19 cellular contexts compared by ENCODE assay signal in the genomic region with DNA sequence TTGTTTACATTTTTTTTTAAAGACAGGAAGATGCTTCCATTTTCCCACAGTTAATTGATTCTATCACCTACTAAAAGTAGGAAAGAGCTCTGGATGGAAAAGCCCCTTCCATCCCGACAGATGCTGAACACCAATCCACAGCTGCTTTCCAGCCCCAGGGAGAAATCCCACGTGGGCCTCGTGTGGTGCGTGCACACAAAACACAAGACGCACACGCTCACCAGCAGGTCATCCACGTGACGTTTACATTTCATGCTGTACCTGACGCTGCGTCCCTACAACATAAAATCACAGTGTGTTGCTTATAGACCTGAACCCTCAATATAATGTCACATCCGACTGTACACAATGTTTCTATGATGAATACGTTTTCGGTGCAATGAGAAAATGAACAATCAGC. TPM values are rescaled to one million over a fixed set of nuclear protein-coding genes. Genes with fewer than 3 reads are reported as not detected.
DNase-seq lines count a peak whose midpoint lies in the region; ATAC-seq, FAIRE-seq and TF ChIP-seq lines count a peak whose summit lies in the region.
"Had no signal": no experiment of that assay in that cellular context is flagged by ENCODE, and none has a peak within 500 bp of the region (broad histone marks: within the 10 kb centered on the region; RNA-seq: fewer than 3 reads in every experiment).

No MANE protein-coding gene starts in this region.

- TF ChIP-seq CTCF in right atrium auricular region (IDR thresholded peaks at IDR 0.05) (no peak), astrocyte (IDR thresholded peaks at IDR 0.05; ENCODE audit: insufficient read depth, low read depth, low read length) (no peak), neural progenitor cell (IDR thresholded peaks at IDR 0.05) (no peak), mesothelial cell of epicardium (IDR thresholded peaks at IDR 0.05; ENCODE audit: unreplicated experiment) (no peak)

- no peaks in the 10 kb centered on the region for H3K9me3 ChIP-seq in right atrium auricular region
- no peaks in the 10 kb centered on the region for H3K9me3 ChIP-seq in astrocyte (ENCODE audit: insufficient read depth, low read depth, low read length)
- no peaks in the 10 kb centered on the region for H3K9me3 ChIP-seq in neural progenitor cell (ENCODE audit: low read depth)
- no peaks in the 10 kb centered on the region for H3K9me3 ChIP-seq in aorta (ENCODE audit: control insufficient read depth, low read length)
- H3K9me3 ChIP-seq: Peyer's patch had no signal

- H3K9me3 Mint-ChIP-seq in astrocyte (ENCODE audit: unreplicated experiment) = peaks cover 3% of the 10 kb centered on the region
- H3K9me3 Mint-ChIP-seq in neural progenitor cell = peaks cover 5% of the 10 kb centered on the region
- H3K9me3 Mint-ChIP-seq in mesothelial cell of epicardium = no peaks in the 10 kb centered on the region
- H3K9me3 Mint-ChIP-seq: CD8-positive, alpha-beta T cell had no signal

- no peak for FAIRE-seq in astrocyte (lab: Jason Lieb, UNC)
- FAIRE-seq: D721Med had no signal

- no peak for ATAC-seq in left ventricle myocardium superior
- ATAC-seq in aorta (ENCODE audit: low FRiP score) = no peak
- no peak for ATAC-seq in GM21515 (IDR thresholded peaks at IDR 0.05; ENCODE audit: unreplicated experiment)
- ATAC-seq: CD8-positive, alpha-beta T cell had no signal

- H3K4me1 Mint-ChIP-seq in astrocyte (ENCODE audit: low read depth, unreplicated experiment) = peaks cover 6% of the 10 kb centered on the region
- peaks cover 10% of the 10 kb centered on the region for H3K4me1 Mint-ChIP-seq in neural progenitor cell
- peaks cover 17% of the 10 kb centered on the region for H3K4me1 Mint-ChIP-seq in mesothelial cell of epicardium

- WGBS in aorta, 2 donors = 77 to 80% methylated on average over 13 of the region's 13 CpGs

- H3K79me2 ChIP-seq in astrocyte (ENCODE audit: insufficient read depth, low read length) (no peaks in the 10 kb centered on the region), neural progenitor cell (ENCODE audit: low read depth) (no peaks in the 10 kb centered on the region)

- H3F3A ChIP-seq in neural progenitor cell (ENCODE audit: low read depth) = no peaks in the 10 kb centered on the region

- H3K27ac Mint-ChIP-seq in astrocyte (ENCODE audit: unreplicated experiment) (peak overlapping the region; percentile 34), neural progenitor cell (no peak overlapping the region), mesothelial cell of epicardium (no peak overlapping the region)
- H3K27ac Mint-ChIP-seq: CD8-positive, alpha-beta T cell had no signal

- H3K4me3 Mint-ChIP-seq in astrocyte (ENCODE audit: unreplicated experiment) (no peak overlapping the region), neural progenitor cell (no peak overlapping the region), mesothelial cell of epicardium (no peak overlapping the region)
- H3K4me3 Mint-ChIP-seq: CD8-positive, alpha-beta T cell had no signal

- H3K4me3 ChIP-seq in right atrium auricular region = no peak overlapping the region
- no peak overlapping the region for H3K4me3 ChIP-seq in astrocyte (ENCODE audit: insufficient read depth, low read depth, low read length)
- H3K4me3 ChIP-seq in neural progenitor cell = no peak overlapping the region
- H3K4me3 ChIP-seq in aorta (ENCODE audit: low read length in 2 of 2) = no peak overlapping the region
- H3K4me3 ChIP-seq: BLaER1, Peyer's patch had no signal

- H3K4me2 ChIP-seq in astrocyte (ENCODE audit: low read length) (no peak overlapping the region), neural progenitor cell (no peak overlapping the region)
- H3K4me2 ChIP-seq: BLaER1 had no signal

- H3K27me3 ChIP-seq in right atrium auricular region (no peaks in the 10 kb centered on the region), astrocyte (ENCODE audit: insufficient read depth, low read length) (no peaks in the 10 kb centered on the region), neural progenitor cell (no peaks in the 10 kb centered on the region), aorta (ENCODE audit: control insufficient read depth in 1 of 2, insufficient read depth in 2 of 2, low read length in 1 of 2) (no peaks in the 10 kb centered on the region)
- H3K27me3 ChIP-seq: BLaER1, Peyer's patch had no signal

- H3K27ac ChIP-seq in right atrium auricular region (no peak overlapping the region), astrocyte (ENCODE audit: low read depth, low read length) (no peak overlapping the region), neural progenitor cell (no peak overlapping the region), aorta (ENCODE audit: low read depth in 1 of 2, low read length in 2 of 2) (no peak overlapping the region)
- H3K27ac ChIP-seq: BLaER1, Peyer's patch had no signal

- DNase-seq in left ventricle myocardium superior (peak; percentile 3), right atrium auricular region (ENCODE audit: low spot score) (no peak), astrocyte (ENCODE audit: low read depth) (no peak), neural progenitor cell (ENCODE audit: low spot score) (no peak), aorta (peak; percentile 36 to 67), activated gamma-delta T cell treated with Interleukin-2 at 50 U/mL for 16 hours (no peak), mesothelial cell of epicardium (ENCODE audit: low spot score in 2 of 2, unreplicated experiment in 2 of 2) (no peak)
- DNase-seq: DMS79, GOT3, NCI-H1694, NCI-H2107, NCI-H2227 treated with DMSO at 0.1 percent for 48 hours, SHP77 treated with DMSO at 0.1 percent for 48 hours had no signal

- intact Hi-C loops in left ventricle myocardium superior (cut with micrococcal nuclease) (loop anchor here (10.0 kb wide), 1 partner anchor 515 kb away; no protein-coding TSS in a partner anchor), aorta (cut with DNase I) (loop anchor here (1.0 to 2.0 kb wide), 2 partner anchors 513 to 515 kb away; no protein-coding TSS in a partner anchor)

- no peaks in the 10 kb centered on the region for H3K36me3 ChIP-seq in right atrium auricular region
- no peaks in the 10 kb centered on the region for H3K36me3 ChIP-seq in astrocyte (ENCODE audit: insufficient read depth, low read length)
- no peaks in the 10 kb centered on the region for H3K36me3 ChIP-seq in neural progenitor cell
- no peaks in the 10 kb centered on the region for H3K36me3 ChIP-seq in aorta (ENCODE audit: control insufficient read depth in 1 of 2, insufficient read depth in 2 of 2, low read length in 1 of 2)
- H3K36me3 ChIP-seq: BLaER1, Peyer's patch had no signal

- no peak overlapping the region for H2AFZ ChIP-seq in astrocyte (ENCODE audit: low read depth, low read length)
- H2AFZ ChIP-seq in neural progenitor cell (replicated peaks) = peak overlapping the region; percentile 47

- H4K20me1 ChIP-seq in astrocyte (ENCODE audit: insufficient read depth, low read length) (no peaks in the 10 kb centered on the region), neural progenitor cell (ENCODE audit: low read depth) (no peaks in the 10 kb centered on the region)
- H4K20me1 ChIP-seq: BLaER1 had no signal

- peaks cover 34% of the 10 kb centered on the region for H3K27me3 Mint-ChIP-seq in astrocyte (ENCODE audit: low read depth, unreplicated experiment)
- peaks cover 11% of the 10 kb centered on the region for H3K27me3 Mint-ChIP-seq in neural progenitor cell (ENCODE audit: insufficient read depth, low read depth)
- peaks cover 3% of the 10 kb centered on the region for H3K27me3 Mint-ChIP-seq in mesothelial cell of epicardium (ENCODE audit: low read depth)

- no peak overlapping the region for H3K9ac ChIP-seq in astrocyte (ENCODE audit: low read length)
- H3K9ac ChIP-seq in neural progenitor cell = no peak overlapping the region
- H3K9ac ChIP-seq: BLaER1 had no signal

- peaks cover 0 to 5% of the 10 kb centered on the region in 2 donors for H3K4me1 ChIP-seq in right atrium auricular region
- no peaks in the 10 kb centered on the region for H3K4me1 ChIP-seq in astrocyte (ENCODE audit: insufficient read depth, low read length)
- no peaks in the 10 kb centered on the region for H3K4me1 ChIP-seq in neural progenitor cell
- no peaks in the 10 kb centered on the region for H3K4me1 ChIP-seq in aorta (ENCODE audit: control insufficient read depth in 1 of 2, insufficient read depth in 2 of 2, low read length in 2 of 2)
- H3K4me1 ChIP-seq: Peyer's patch had no signal

- H3K36me3 Mint-ChIP-seq in astrocyte (ENCODE audit: low read depth, unreplicated experiment) = no peaks in the 10 kb centered on the region
- H3K36me3 Mint-ChIP-seq in neural progenitor cell = no peaks in the 10 kb centered on the region
- peaks cover 2% of the 10 kb centered on the region for H3K36me3 Mint-ChIP-seq in mesothelial cell of epicardium
- H3K36me3 Mint-ChIP-seq: CD8-positive, alpha-beta T cell had no signal

RNA-seq across cellular contexts. Expression of a gene that starts 50.2 kb away (rescaled TPM):
- total RNA-seq in left ventricle myocardium superior (0.92 TPM), right atrium auricular region (1 to 10 TPM; 1.5 to 2.0 TPM), astrocyte (0.20 TPM in 1 of 2 replicates, not detected in the other), neural progenitor cell (ENCODE audit: low replicate concordance) (0.36 and 5.5 TPM in 2 replicates), aorta (under 1 TPM in 1 of 2 donors, not detected in 1; 0.48 TPM), mesothelial cell of epicardium (7.3 to 8.0 TPM (median 7.4 TPM) in 3 replicates)
- polyA plus RNA-seq in aorta = under 1 TPM; 0.10 to 0.13 TPM
- total RNA-seq: A172; CD8-positive, alpha-beta T cell had no signal

Comparison
In these comparisons a context has a peak if more than half of its experiments do, and no peak if none do; other contexts are left out.
1. DNase-seq: peak in left ventricle myocardium superior (single experiment) and aorta (2 of 2); none in right atrium auricular region (single experiment), astrocyte (single experiment), neural progenitor cell (single experiment), activated gamma-delta T cell treated with Interleukin-2 at 50 U/mL for 16 hours (single experiment) and mesothelial cell of epicardium (0 of 2).